28 cellular contexts compared by ENCODE assay signal in the genomic region with DNA sequence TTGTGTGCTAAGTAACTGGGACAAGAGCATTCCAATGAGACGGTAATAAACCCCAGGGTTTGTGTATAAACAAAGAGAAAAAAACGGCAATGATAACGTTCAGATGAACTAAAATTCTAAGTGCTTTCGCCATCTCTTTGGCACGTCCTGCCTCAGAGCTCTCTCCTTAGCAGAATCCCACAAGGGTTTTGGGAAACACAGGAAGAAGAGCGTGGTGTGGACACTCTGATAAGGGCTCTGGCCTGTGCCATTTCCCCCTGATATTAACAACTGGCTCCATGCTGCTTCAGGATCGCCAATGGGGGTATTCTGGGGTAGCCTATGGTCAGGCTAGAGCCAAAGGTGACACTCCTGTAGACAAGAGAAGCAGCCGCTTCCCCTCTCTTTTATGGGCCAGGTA. TPM values are rescaled to one million over a fixed set of nuclear protein-coding genes. Genes with fewer than 3 reads are reported as not detected.
"Had no signal": no experiment of that assay in that cellular context is flagged by ENCODE, and none has a peak within 500 bp of the region (broad histone marks: within the 10 kb centered on the region; RNA-seq: fewer than 3 reads in every experiment).

No MANE protein-coding gene starts in this region.

- H3K36me3 ChIP-seq: adrenal gland, ascending aorta, MG63 had no signal

- FAIRE-seq: bronchial epithelial cell had no signal

- H3K27me3 ChIP-seq: adrenal gland, ascending aorta, body of pancreas, MG63 had no signal

- DNase-seq: activated CD4-positive, alpha-beta T cell treated with anti-CD3 and anti-CD28 coated beads for 36 hours; activated CD4-positive, alpha-beta T cell treated with anti-CD3 and anti-CD28 coated beads, Interleukin-2, amount 50 U/mL, for 1 hour; activated CD4-positive, CD25-positive, alpha-beta regulatory T cell; activated CD8-positive, alpha-beta memory T cell treated with anti-CD3 and anti-CD28 coated beads, Interleukin-2, amount 50 U/mL, for 4 hours; activated CD8-positive, alpha-beta T cell treated with anti-CD3 and anti-CD28 coated beads for 36 hours; activated gamma-delta T cell treated with Interleukin-2 at 50 U/mL for 16 hours; activated naive CD4-positive, alpha-beta T cell treated with anti-CD3 and anti-CD28 coated beads, Interleukin-2, amount 10 ng/mL, durations not matched to agents 7 days and 5 days; activated naive CD8-positive, alpha-beta T cell treated with anti-CD3 and anti-CD28 coated beads for 36 hours; activated T-cell treated with anti-CD3 and anti-CD28 coated beads, Interleukin-2, amount 50 U/mL, for 72 hours; adrenal gland; body of pancreas; central memory CD4-positive, alpha-beta T cell; MG63; NCI-H1092 treated with DMSO at 0.1 percent for 48 hours; NCI-H1436; NCI-H1694 treated with DMSO at 0.1 percent for 48 hours; NCI-H2029 treated with DMSO at 0.1 percent for 48 hours; NCI-H345; NCI-H510A; NCI-H526 treated with DMSO at 0.1 percent for 48 hours; SIG-M5; T-helper 17 cell; T1000 had no signal

- H3K27ac ChIP-seq: adrenal gland, ascending aorta, body of pancreas had no signal

- ATAC-seq: activated CD4-positive, alpha-beta T cell treated with anti-CD3 and anti-CD28 coated beads for 36 hours; activated CD8-positive, alpha-beta T cell treated with anti-CD3 and anti-CD28 coated beads for 36 hours; activated T-cell treated with anti-CD3 and anti-CD28 coated beads, Interleukin-2, amount 50 U/mL, for 72 hours; body of pancreas; T-helper 17 cell had no signal

- H3K4me1 ChIP-seq: adrenal gland, ascending aorta, body of pancreas had no signal

- H3K9me3 ChIP-seq: adrenal gland, ascending aorta, body of pancreas, MG63 had no signal

- H3K4me3 ChIP-seq: adrenal gland, ascending aorta, body of pancreas, MG63 had no signal

RNA-seq across cellular contexts. Expression of a gene that starts 18.4 kb away (rescaled TPM):
- total RNA-seq: activated CD4-positive, alpha-beta T cell treated with anti-CD3 and anti-CD28 coated beads for 36 hours; activated CD8-positive, alpha-beta T cell treated with anti-CD3 and anti-CD28 coated beads for 36 hours; activated naive CD8-positive, alpha-beta T cell treated with anti-CD3 and anti-CD28 coated beads for 36 hours; activated T-cell treated with anti-CD3 and anti-CD28 coated beads, Interleukin-2, amount 50 U/mL, for 72 hours; ascending aorta; bronchial epithelial cell; chondrocyte; OCI-LY7; RPMI7951; T-helper 17 cell had no signal
